In genomic region chr9:5922192-5922591, GRCh38 we compare ENCODE assay signal across 1 cellular context.
TF ChIP-seq lines count a peak whose summit lies in the region.

No MANE protein-coding gene starts in this region.

TF ChIP-seq in GM12878, 131 proteins besides CTCF, POLR2A, EP300 and RAD21 (continued from another document and continues in another):
- TF ChIP-seq BACH1 (IDR thresholded peaks at IDR 0.05; ENCODE audit: borderline replicate concordance): no peak; the same call in 1 of the 2 replicates
- peak; percentile 89 for TF ChIP-seq MTA2 (IDR thresholded peaks at IDR 0.05; ENCODE audit: low read depth)
- no peak for TF ChIP-seq GABPA (IDR thresholded peaks at IDR 0.05; ENCODE audit: low read depth)
- no peak for TF ChIP-seq E4F1 (IDR thresholded peaks at IDR 0.05; ENCODE audit: borderline replicate concordance, partially characterized antibody)
- TF ChIP-seq HSF1 (IDR thresholded peaks at IDR 0.05; ENCODE audit: low read depth, low read length): no peak
- TF ChIP-seq LARP7 (IDR thresholded peaks at IDR 0.05): no peak
- TF ChIP-seq, protein P1, sequence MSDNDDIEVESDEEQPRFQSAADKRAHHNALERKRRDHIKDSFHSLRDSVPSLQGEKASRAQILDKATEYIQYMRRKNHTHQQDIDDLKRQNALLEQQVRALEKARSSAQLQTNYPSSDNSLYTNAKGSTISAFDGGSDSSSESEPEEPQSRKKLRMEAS (IDR thresholded peaks at IDR 0.05; ENCODE audit: low read depth, low read length): no peak
- no peak for TF ChIP-seq ZZZ3 (IDR thresholded peaks at IDR 0.05; ENCODE audit: control insufficient read depth, insufficient read length, low read depth)
- no peak for TF ChIP-seq IRF3 (IDR thresholded peaks at IDR 0.05)
- TF ChIP-seq BRCA1 (IDR thresholded peaks at IDR 0.05; ENCODE audit: low read depth, low read length): no peak
- TF ChIP-seq SRF (IDR thresholded peaks at IDR 0.05; ENCODE audit: low read depth in 2 of 2, low read length in 2 of 2): no peak
- TF ChIP-seq SMAD5 (IDR thresholded peaks at IDR 0.05; ENCODE audit: low read depth): no peak
- TF ChIP-seq, protein P2, sequence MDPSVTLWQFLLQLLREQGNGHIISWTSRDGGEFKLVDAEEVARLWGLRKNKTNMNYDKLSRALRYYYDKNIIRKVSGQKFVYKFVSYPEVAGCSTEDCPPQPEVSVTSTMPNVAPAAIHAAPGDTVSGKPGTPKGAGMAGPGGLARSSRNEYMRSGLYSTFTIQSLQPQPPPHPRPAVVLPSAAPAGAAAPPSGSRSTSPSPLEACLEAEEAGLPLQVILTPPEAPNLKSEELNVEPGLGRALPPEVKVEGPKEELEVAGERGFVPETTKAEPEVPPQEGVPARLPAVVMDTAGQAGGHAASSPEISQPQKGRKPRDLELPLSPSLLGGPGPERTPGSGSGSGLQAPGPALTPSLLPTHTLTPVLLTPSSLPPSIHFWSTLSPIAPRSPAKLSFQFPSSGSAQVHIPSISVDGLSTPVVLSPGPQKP (IDR thresholded peaks at IDR 0.05; ENCODE audit: low read depth, low read length): no peak
- TF ChIP-seq ATF7 (IDR thresholded peaks at IDR 0.05; ENCODE audit: low read depth): peak; percentile 53
- no peak for TF ChIP-seq ZBTB11 (CRISPR knock-in tag; IDR thresholded peaks at IDR 0.05)
- TF ChIP-seq POLR2AphosphoS5 (IDR thresholded peaks at IDR 0.05; ENCODE audit: low read length): no peak
- no peak for TF ChIP-seq EED (IDR thresholded peaks at IDR 0.05; ENCODE audit: low read depth)
- no peak; the same call in 1 of the 2 replicates for TF ChIP-seq NBN (IDR thresholded peaks at IDR 0.05)
- TF ChIP-seq SREBF1 (IDR thresholded peaks at IDR 0.05; ENCODE audit: low read length): no peak
- TF ChIP-seq IKZF1 (conservative IDR thresholded peaks at IDR 0.05): peak; percentile 77
- TF ChIP-seq BMI1 (IDR thresholded peaks at IDR 0.05; ENCODE audit: borderline replicate concordance): no peak; the same call in 1 of the 2 replicates
- no peak for TF ChIP-seq SMAD1 (IDR thresholded peaks at IDR 0.05; ENCODE audit: low read depth, partially characterized antibody)
- TF ChIP-seq ESRRA (IDR thresholded peaks at IDR 0.05; ENCODE audit: low read length): no peak
- TF ChIP-seq CREB1 (IDR thresholded peaks at IDR 0.05; ENCODE audit: low read depth): no peak
- TF ChIP-seq KDM1A (IDR thresholded peaks at IDR 0.05; ENCODE audit: borderline replicate concordance): no peak
- no peak for TF ChIP-seq CUX1 (IDR thresholded peaks at IDR 0.05; ENCODE audit: insufficient replicate concordance, low read depth, low read length)
- TF ChIP-seq RELB (IDR thresholded peaks at IDR 0.05; ENCODE audit: low read depth): peak; percentile 17; the same call in 1 of the 2 replicates
- no peak for TF ChIP-seq PAX8 (IDR thresholded peaks at IDR 0.05)
- TF ChIP-seq NR2C2 (IDR thresholded peaks at IDR 0.05; ENCODE audit: borderline replicate concordance, control insufficient read depth, insufficient read length, low read depth): no peak
- TF ChIP-seq, protein P3, sequence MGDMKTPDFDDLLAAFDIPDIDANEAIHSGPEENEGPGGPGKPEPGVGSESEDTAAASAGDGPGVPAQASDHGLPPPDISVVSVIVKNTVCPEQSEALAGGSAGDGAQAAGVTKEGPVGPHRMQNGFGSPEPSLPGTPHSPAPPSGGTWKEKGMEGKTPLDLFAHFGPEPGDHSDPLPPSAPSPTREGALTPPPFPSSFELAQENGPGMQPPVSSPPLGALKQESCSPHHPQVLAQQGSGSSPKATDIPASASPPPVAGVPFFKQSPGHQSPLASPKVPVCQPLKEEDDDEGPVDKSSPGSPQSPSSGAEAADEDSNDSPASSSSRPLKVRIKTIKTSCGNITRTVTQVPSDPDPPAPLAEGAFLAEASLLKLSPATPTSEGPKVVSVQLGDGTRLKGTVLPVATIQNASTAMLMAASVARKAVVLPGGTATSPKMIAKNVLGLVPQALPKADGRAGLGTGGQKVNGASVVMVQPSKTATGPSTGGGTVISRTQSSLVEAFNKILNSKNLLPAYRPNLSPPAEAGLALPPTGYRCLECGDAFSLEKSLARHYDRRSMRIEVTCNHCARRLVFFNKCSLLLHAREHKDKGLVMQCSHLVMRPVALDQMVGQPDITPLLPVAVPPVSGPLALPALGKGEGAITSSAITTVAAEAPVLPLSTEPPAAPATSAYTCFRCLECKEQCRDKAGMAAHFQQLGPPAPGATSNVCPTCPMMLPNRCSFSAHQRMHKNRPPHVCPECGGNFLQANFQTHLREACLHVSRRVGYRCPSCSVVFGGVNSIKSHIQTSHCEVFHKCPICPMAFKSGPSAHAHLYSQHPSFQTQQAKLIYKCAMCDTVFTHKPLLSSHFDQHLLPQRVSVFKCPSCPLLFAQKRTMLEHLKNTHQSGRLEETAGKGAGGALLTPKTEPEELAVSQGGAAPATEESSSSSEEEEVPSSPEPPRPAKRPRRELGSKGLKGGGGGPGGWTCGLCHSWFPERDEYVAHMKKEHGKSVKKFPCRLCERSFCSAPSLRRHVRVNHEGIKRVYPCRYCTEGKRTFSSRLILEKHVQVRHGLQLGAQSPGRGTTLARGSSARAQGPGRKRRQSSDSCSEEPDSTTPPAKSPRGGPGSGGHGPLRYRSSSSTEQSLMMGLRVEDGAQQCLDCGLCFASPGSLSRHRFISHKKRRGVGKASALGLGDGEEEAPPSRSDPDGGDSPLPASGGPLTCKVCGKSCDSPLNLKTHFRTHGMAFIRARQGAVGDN (IDR thresholded peaks at IDR 0.05): 0 out of 2 replicates have a peak, but pooled peaks have one; percentile 34
- TF ChIP-seq RAD51 (IDR thresholded peaks at IDR 0.05): peak; percentile 22; the same call in 1 of the 2 replicates
- peak; percentile 30; a peak in 1 of 4 replicates for TF ChIP-seq BHLHE40 (IDR thresholded peaks at IDR 0.05; ENCODE audit: borderline replicate concordance in 1 of 2, low read depth in 2 of 2, low read length in 1 of 2)
- no peak for TF ChIP-seq ASH2L (IDR thresholded peaks at IDR 0.05; ENCODE audit: borderline replicate concordance, low read depth)
- TF ChIP-seq CHD1 (IDR thresholded peaks at IDR 0.05; ENCODE audit: low read depth, low read length): no peak
